Comparison of ENCODE assay signal across 8 cellular contexts in the genomic region with DNA sequence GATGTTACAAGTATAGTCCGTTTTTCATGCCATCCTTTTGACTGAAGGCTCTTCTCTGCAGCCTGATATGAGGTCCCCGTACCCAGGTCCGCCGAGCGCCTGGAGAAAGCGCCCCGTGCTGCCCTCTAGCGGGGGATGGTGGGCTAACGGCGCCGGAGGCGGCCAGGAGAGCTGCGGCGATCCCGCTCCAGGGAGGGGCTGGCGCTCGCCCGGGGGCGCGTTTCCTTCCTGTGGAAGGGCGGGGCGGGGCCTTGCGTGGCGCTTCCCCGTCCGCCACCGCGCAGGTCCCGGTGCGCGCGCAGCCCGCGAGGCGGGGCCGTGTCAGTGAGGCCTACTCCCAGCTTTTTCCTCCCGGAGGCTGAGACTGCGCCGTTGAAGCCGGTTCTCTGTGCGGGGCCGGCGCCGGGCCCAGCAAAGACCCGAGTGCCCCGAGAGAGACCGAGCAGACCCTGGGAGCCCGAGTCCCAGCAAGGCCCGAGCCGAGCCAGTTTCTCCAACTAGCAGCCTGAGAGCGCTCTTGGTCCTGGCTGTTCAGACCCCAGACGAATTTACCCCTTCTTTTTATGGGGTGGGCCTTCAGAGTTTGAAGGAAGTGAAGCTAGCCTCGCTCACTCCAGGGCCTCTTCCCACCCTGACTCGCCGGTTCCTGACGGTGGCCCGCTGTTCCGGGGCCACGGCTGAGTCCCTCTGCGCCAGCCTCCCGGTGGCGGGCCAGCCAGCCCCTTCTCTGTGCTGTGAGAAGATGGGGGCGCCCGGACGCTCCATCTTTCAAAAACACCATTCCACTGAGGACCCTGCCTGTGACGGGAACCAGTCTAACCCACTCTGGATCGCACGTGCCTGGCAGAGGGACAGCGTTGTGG. TPM values are rescaled to one million over a fixed set of nuclear protein-coding genes. Genes with fewer than 3 reads are reported as not detected.
DNase-seq lines count a peak whose midpoint lies in the region; ATAC-seq and TF ChIP-seq lines count a peak whose summit lies in the region.

No MANE protein-coding gene starts in this region.

- ATAC-seq in GM19351 (IDR thresholded peaks at IDR 0.05; ENCODE audit: unreplicated experiment) (peak; percentile 89), HG03521 (IDR thresholded peaks at IDR 0.05; ENCODE audit: unreplicated experiment) (peak; percentile 95), right lobe of liver (peak; percentile 99 to 100 (median 99))

- intact Hi-C loops in CD14-positive monocyte (cut with micrococcal nuclease): loop anchor here (5.0 to 10.0 kb wide), 9 partner anchors 59 to 892 kb away; a partner anchor contains a TSS
- intact Hi-C loops in right lobe of liver (cut with DNase I): no loop called here

- H3K9me3 ChIP-seq in right lobe of liver: no peaks in the 10 kb centered on the region

- peaks cover 0 to 15% (median 4%) of the 10 kb centered on the region in 4 donors for H3K4me1 ChIP-seq in right lobe of liver

- H3K4me3 Mint-ChIP-seq in CD14-positive monocyte: peak overlapping the region; percentile 79 to 90

- H3K27me3 Mint-ChIP-seq in CD14-positive monocyte (ENCODE audit: low read depth in 3 of 3): peaks cover 0 to 2% (median 1%) of the 10 kb centered on the region in 3 donors

- 0% methylated on average over 17 of the region's 69 CpGs for WGBS in right lobe of liver (ENCODE audit: insufficient coverage, low coverage, low lambda C conversion rate, missing lambda C conversion rate)

- H3K36me3 Mint-ChIP-seq in CD14-positive monocyte: peaks cover 33 to 42% of the 10 kb centered on the region in 2 donors

- H3K36me3 ChIP-seq in right lobe of liver: peaks cover 0 to 36% (median 17%) of the 10 kb centered on the region in 4 donors

- peak; percentile 96 for DNase-seq in CD14-positive monocyte (ENCODE audit: low spot score)
- peak; percentile 99 for DNase-seq in NCI-H69 (lab: John Stamatoyannopoulos, UW)
- peak; percentile 98 for DNase-seq in activated CD4-positive, alpha-beta T cell treated with anti-CD3 and anti-CD28 coated beads, Interleukin-2, amount 50 U/mL, for 4 hours
- DNase-seq in dermis microvascular lymphatic vessel endothelial cell (ENCODE audit: low read depth in 2 of 2): peak; percentile 88 to 97
- peak; percentile 99 for DNase-seq in right lobe of liver
- peak; percentile 98 to 99 for DNase-seq in stimulated activated CD4-positive, alpha-beta T cell treated with anti-CD3 and anti-CD28 coated beads, Interleukin-4, amount 100 ng/mL, for 4 hours

- TF ChIP-seq CTCF in CD14-positive monocyte (IDR thresholded peaks at IDR 0.05) (peak; percentile 92), right lobe of liver (IDR thresholded peaks at IDR 0.05) (peak; percentile 94 to 99 (median 99))

- H3K27me3 ChIP-seq in right lobe of liver: no peaks in the 10 kb centered on the region

- peak overlapping the region; percentile 52 to 71 (median 54) for H3K4me3 ChIP-seq in right lobe of liver

- peak overlapping the region; percentile 90 to 96 (median 96) for H3K27ac Mint-ChIP-seq in CD14-positive monocyte

- H3K27ac ChIP-seq in right lobe of liver: peak overlapping the region; percentile 53 to 83 (median 78)

- H3K9me3 Mint-ChIP-seq in CD14-positive monocyte: peaks cover 2 to 9% (median 7%) of the 10 kb centered on the region in 7 donors

- peak; percentile 96 for TF ChIP-seq POLR2A in right lobe of liver (IDR thresholded peaks at IDR 0.05)

- peaks cover 29% of the 10 kb centered on the region for H3K4me1 Mint-ChIP-seq in CD14-positive monocyte

RNA-seq across cellular contexts. Expression of a gene that starts 9.7 kb away (rescaled TPM):
- polyA plus RNA-seq in CD14-positive monocyte: under 1 TPM; 0.40 to 0.97 TPM
- 11.7 and 16.2 TPM in 2 replicates for total RNA-seq in dermis microvascular lymphatic vessel endothelial cell
- 1 to 10 TPM; 6.3 to 8.5 (median 6.8) TPM for total RNA-seq in right lobe of liver

Comparison
In these comparisons a context has a peak if more than half of its experiments do, and no peak if none do; other contexts are left out.
1. Peak in every context shown above with its lines: DNase-seq, ATAC-seq, H3K4me3 ChIP-seq and H3K27ac ChIP-seq.
2. intact Hi-C loops: an anchor here in CD14-positive monocyte (5.0 to 10.0 kb wide); none called in right lobe of liver.